ENCODE assay signal across 10 cellular contexts in the genomic region with DNA sequence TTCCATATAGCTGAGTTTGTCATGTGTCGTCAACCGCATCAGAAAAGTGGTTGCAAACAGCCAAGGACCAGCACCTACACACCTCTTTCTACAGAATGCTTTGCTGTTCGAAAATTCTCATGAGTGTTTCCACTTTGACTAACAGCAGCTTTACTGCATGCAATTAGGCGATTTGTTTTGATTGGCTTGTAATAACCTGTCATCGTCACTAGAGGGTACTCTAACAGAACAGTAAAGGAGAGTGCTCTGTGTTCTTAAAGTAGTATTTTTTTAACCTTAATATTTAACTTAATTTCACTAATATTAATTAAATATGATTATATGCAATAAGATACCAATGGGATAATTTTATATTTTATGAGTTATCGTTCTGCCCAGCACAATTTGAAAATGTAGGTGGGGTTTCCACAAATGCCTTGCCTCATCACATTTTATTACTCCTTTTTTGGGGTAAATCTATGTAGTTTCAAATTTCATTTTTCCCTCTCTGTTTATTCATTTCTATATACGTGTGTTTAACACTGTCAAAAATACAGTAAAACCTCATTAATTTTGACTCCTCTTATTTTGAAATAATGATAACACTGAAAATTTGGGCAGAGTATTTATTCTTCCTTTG.
DNase-seq lines count a peak whose midpoint lies in the region; ATAC-seq and TF ChIP-seq lines count a peak whose summit lies in the region.
"Had no signal": no experiment of that assay in that cellular context is flagged by ENCODE, and none has a peak within 500 bp of the region (broad histone marks: within the 10 kb centered on the region; RNA-seq: fewer than 3 reads in every experiment).

No MANE protein-coding gene starts in this region.

- ATAC-seq in GM21619 (IDR thresholded peaks at IDR 0.05; ENCODE audit: unreplicated experiment): peak; percentile 90
- peak; percentile 77 for ATAC-seq in PC-3

- no peaks in the 10 kb centered on the region for H3F3A ChIP-seq in PC-3 (ENCODE audit: low read length, unreplicated experiment)

- H3K4me3 ChIP-seq in PC-3 (ENCODE audit: low read length) (no peak overlapping the region), endodermal cell (ENCODE audit: low read length) (no peak overlapping the region)
- H3K4me3 ChIP-seq in effector memory CD4-positive, alpha-beta T cell (ENCODE audit: insufficient read depth, low read depth, low read length, poor library complexity, severe bottlenecking): no peak overlapping the region
- H3K4me3 ChIP-seq: BLaER1 treated with 17β-estradiol and CSF1 and Interleukin-3, amounts not matched to agents 10 nM and 100 nM had no signal

- H3K4me1 ChIP-seq in PC-3 (ENCODE audit: insufficient read depth, low read length): no peaks in the 10 kb centered on the region
- no peaks in the 10 kb centered on the region for H3K4me1 ChIP-seq in endodermal cell (ENCODE audit: control insufficient read depth, insufficient read depth, low read length)
- H3K4me1 ChIP-seq in effector memory CD4-positive, alpha-beta T cell (ENCODE audit: control insufficient read depth, insufficient read depth, low read length, poor library complexity, severe bottlenecking): no peaks in the 10 kb centered on the region

- peak; percentile 62 for TF ChIP-seq CTCF in PC-3 (conservative IDR thresholded peaks at IDR 0.05; ENCODE audit: low read depth, low read length)
- TF ChIP-seq CTCF in endodermal cell (conservative IDR thresholded peaks at IDR 0.05): peak; percentile 90
- TF ChIP-seq CTCF in nephron progenitor cell (IDR thresholded peaks at IDR 0.05): peak; percentile 80

- H3K36me3 ChIP-seq in PC-3 (ENCODE audit: low read depth, low read length): no peaks in the 10 kb centered on the region
- no peaks in the 10 kb centered on the region for H3K36me3 ChIP-seq in endodermal cell (ENCODE audit: control insufficient read depth, insufficient read depth, low read length)
- H3K36me3 ChIP-seq in effector memory CD4-positive, alpha-beta T cell (ENCODE audit: control insufficient read depth, insufficient read depth, low read length): no peaks in the 10 kb centered on the region
- H3K36me3 ChIP-seq: BLaER1 treated with 17β-estradiol and CSF1 and Interleukin-3, amounts not matched to agents 10 nM and 100 nM had no signal

- no peak overlapping the region for H2AFZ ChIP-seq in PC-3 (ENCODE audit: low read length)

- no TSS peak for BruUV-seq in PC-3 (replicated peaks; lab: Mats Ljungman, UMichigan)

- DNase-seq in NCI-H1417 (lab: John Stamatoyannopoulos, UW) (peak; percentile 36 to 81 (median 39)), NCI-H1417 treated with DMSO at 0.1 percent for 48 hours (lab: John Stamatoyannopoulos, UW) (no peak), HT1080 (ENCODE audit: low read depth) (peak; percentile 29), PC-3 (peak; percentile 70), endodermal cell (no peak), nephron progenitor cell (no peak)
- no peak for DNase-seq in effector memory CD4-positive, alpha-beta T cell

- H3K9me3 Mint-ChIP-seq in endodermal cell (no peaks in the 10 kb centered on the region), nephron progenitor cell (no peaks in the 10 kb centered on the region)
- H3K9me3 Mint-ChIP-seq: stimulated activated naive CD8-positive, alpha-beta T cell treated with anti-CD3 and anti-CD28 coated beads, Interleukin-15, Interleukin-2, amounts not matched to agents 100 ng/mL and 50 ng/mL, for 24 hours had no signal

- H3K36me3 Mint-ChIP-seq in endodermal cell (ENCODE audit: low read depth) (no peaks in the 10 kb centered on the region), nephron progenitor cell (ENCODE audit: low read depth) (no peaks in the 10 kb centered on the region)

- no peak overlapping the region for H3K4me3 Mint-ChIP-seq in endodermal cell
- no peak overlapping the region for H3K4me3 Mint-ChIP-seq in nephron progenitor cell
- H3K4me3 Mint-ChIP-seq: stimulated activated naive CD8-positive, alpha-beta T cell treated with anti-CD3 and anti-CD28 coated beads, Interleukin-15, Interleukin-2, amounts not matched to agents 100 ng/mL and 50 ng/mL, for 24 hours had no signal

- H3K27me3 Mint-ChIP-seq in endodermal cell (ENCODE audit: insufficient read depth) (no peaks in the 10 kb centered on the region), nephron progenitor cell (ENCODE audit: low read depth, poor library complexity) (no peaks in the 10 kb centered on the region)

- H3K9me3 ChIP-seq in PC-3 (ENCODE audit: low read length) (no peaks in the 10 kb centered on the region), endodermal cell (ENCODE audit: control insufficient read depth, low read length) (no peaks in the 10 kb centered on the region)
- H3K9me3 ChIP-seq in effector memory CD4-positive, alpha-beta T cell (ENCODE audit: control insufficient read depth, low read length): no peaks in the 10 kb centered on the region
- H3K9me3 ChIP-seq: BLaER1 treated with 17β-estradiol and CSF1 and Interleukin-3, amounts not matched to agents 10 nM and 100 nM had no signal

- H3K9me2 ChIP-seq in PC-3 (replicated peaks; ENCODE audit: low read length): no peaks in the 10 kb centered on the region

- H3K79me2 ChIP-seq in PC-3 (ENCODE audit: low read length): no peaks in the 10 kb centered on the region

- no peak overlapping the region for H3K27ac ChIP-seq in PC-3 (ENCODE audit: low read length)
- no peak overlapping the region for H3K27ac ChIP-seq in endodermal cell (ENCODE audit: low read depth, low read length)
- no peak overlapping the region for H3K27ac ChIP-seq in effector memory CD4-positive, alpha-beta T cell (ENCODE audit: insufficient read depth, low read length, poor library complexity, severe bottlenecking)
- H3K27ac ChIP-seq: BLaER1 treated with 17β-estradiol and CSF1 and Interleukin-3, amounts not matched to agents 10 nM and 100 nM had no signal

- H3K4me1 Mint-ChIP-seq in endodermal cell (peaks cover 13% of the 10 kb centered on the region), nephron progenitor cell (peaks cover 16% of the 10 kb centered on the region)

- H3K27me3 ChIP-seq in PC-3 (ENCODE audit: low read length) (peaks cover 29% of the 10 kb centered on the region), endodermal cell (ENCODE audit: control insufficient read depth, insufficient read depth, low read length, poor library complexity, severe bottlenecking) (no peaks in the 10 kb centered on the region)
- no peaks in the 10 kb centered on the region for H3K27me3 ChIP-seq in effector memory CD4-positive, alpha-beta T cell (replicated peaks; ENCODE audit: control insufficient read depth, insufficient read depth, low read length, poor library complexity, severe bottlenecking)
- H3K27me3 ChIP-seq: BLaER1 treated with 17β-estradiol and CSF1 and Interleukin-3, amounts not matched to agents 10 nM and 100 nM had no signal

- H3K9ac ChIP-seq in PC-3 (ENCODE audit: low read length) (no peak overlapping the region), endodermal cell (ENCODE audit: extremely low read depth, low read length, poor library complexity, severe bottlenecking) (no peak overlapping the region)
- H3K9ac ChIP-seq: BLaER1 treated with 17β-estradiol and CSF1 and Interleukin-3, amounts not matched to agents 10 nM and 100 nM had no signal

- no peaks in the 10 kb centered on the region for H4K20me1 ChIP-seq in PC-3 (ENCODE audit: low read length)
- H4K20me1 ChIP-seq: BLaER1 treated with 17β-estradiol and CSF1 and Interleukin-3, amounts not matched to agents 10 nM and 100 nM had no signal

- 7 to 14% methylated on average over 2 to 6 of the region's 7 CpGs for WGBS in endodermal cell (ENCODE audit: insufficient coverage in 1 of 2, insufficient read length in 1 of 2), 2 experiments

- CTCF ChIA-PET in PC-3 (lab: Charles Lee): interaction anchor here (0.6 kb wide), 1 partner anchor 934 kb away, joined by 3 read pairs; no protein-coding TSS in a partner anchor

- H3K4me2 ChIP-seq in PC-3 (ENCODE audit: low read length): no peak overlapping the region
- H3K4me2 ChIP-seq: BLaER1 treated with 17β-estradiol and CSF1 and Interleukin-3, amounts not matched to agents 10 nM and 100 nM had no signal

- intact Hi-C loops in PC-3 (cut with micrococcal nuclease): loop anchor here (10.0 kb wide), 2 partner anchors 215 to 575 kb away; no protein-coding TSS in a partner anchor

- H3K27ac Mint-ChIP-seq in endodermal cell (no peak overlapping the region), nephron progenitor cell (no peak overlapping the region)
- H3K27ac Mint-ChIP-seq: stimulated activated naive CD8-positive, alpha-beta T cell treated with anti-CD3 and anti-CD28 coated beads, Interleukin-15, Interleukin-2, amounts not matched to agents 100 ng/mL and 50 ng/mL, for 24 hours had no signal

- POLR2A ChIA-PET in PC-3 (lab: Charles Lee; ENCODE audit: unreplicated experiment): no interaction called here

Comparison
In these comparisons a context has a peak if more than half of its experiments do, and no peak if none do; other contexts are left out.
1. DNase-seq: peak in NCI-H1417 (3 of 3), HT1080 (single experiment) and PC-3 (single experiment); none in NCI-H1417 treated with DMSO at 0.1 percent for 48 hours (single experiment), endodermal cell (single experiment), nephron progenitor cell (single experiment) and effector memory CD4-positive, alpha-beta T cell (0 of 3).
2. Peak in every context shown above with its lines, with median percentiles within 50 percentile points of each other: CTCF ChIP-seq.